Comparison of ENCODE assay signal across 8 cellular contexts in genomic region chr4:55396305-55397023, GRCh38. TPM values are rescaled to one million over a fixed set of nuclear protein-coding genes. Genes with fewer than 3 reads are reported as not detected.
A peak's percentile ranks its signal among the peaks of the same experiment; 100 is the strongest.
DNase-seq lines count a peak whose midpoint lies in the region; ATAC-seq and TF ChIP-seq lines count a peak whose summit lies in the region.

No MANE protein-coding gene starts in this region.

- H3K9ac ChIP-seq in skeletal muscle tissue (ENCODE audit: low read depth in 1 of 3, low read length in 3 of 3) = peak overlapping the region; percentile 79 to 88 (median 87)

- H3K27me3 Mint-ChIP-seq in CD8-positive, alpha-beta memory T cell = peaks cover 0 to 1% of the 10 kb centered on the region in 2 donors
- H3K27me3 Mint-ChIP-seq in brain = peaks cover 15% of the 10 kb centered on the region

- H3K4me3 Mint-ChIP-seq in CD8-positive, alpha-beta memory T cell = peak overlapping the region; percentile 88 to 100 (median 96)
- peak overlapping the region; percentile 96 to 99 (median 98) for H3K4me3 Mint-ChIP-seq in brain

- DNase-seq in CD8-positive, alpha-beta memory T cell = peak in 4 of 5 donors; percentile 5 to 58 (median 24)
- DNase-seq in T-helper 1 cell (peak in 4 of 5 donors; percentile 12 to 17 (median 14)), DMS153 (lab: John Stamatoyannopoulos, UW) (no peak)

- no peak for TF ChIP-seq CTCF in brain (conservative IDR thresholded peaks at IDR 0.05)

- H3K9me3 ChIP-seq in CD8-positive, alpha-beta memory T cell (ENCODE audit: low read length) = no peaks in the 10 kb centered on the region
- H3K9me3 ChIP-seq in iPS-18c (ENCODE audit: control insufficient read depth, insufficient read depth, low read length) = no peaks in the 10 kb centered on the region
- H3K9me3 ChIP-seq in skeletal muscle tissue (ENCODE audit: control insufficient read depth in 3 of 3, low read length in 3 of 3) = no peaks in the 10 kb centered on the region

- POLR2A ChIA-PET in CD8-positive, alpha-beta memory T cell (lab: Charles Lee) = interaction anchor here (0.7 to 3.3 kb wide), 3 partner anchors 149 to 457 kb away, joined by 3 to 21 read pairs (median 4); no protein-coding TSS in a partner anchor

- peaks cover 47 to 55% (median 52%) of the 10 kb centered on the region in 3 donors for H3K4me1 Mint-ChIP-seq in CD8-positive, alpha-beta memory T cell
- peaks cover 44% of the 10 kb centered on the region for H3K4me1 Mint-ChIP-seq in brain

- H3K27ac ChIP-seq in CD8-positive, alpha-beta memory T cell (ENCODE audit: low read depth, low read length) = peak overlapping the region; percentile 91
- peak overlapping the region; percentile 92 for H3K27ac ChIP-seq in skeletal muscle tissue (ENCODE audit: low read depth, low read length)

- ATAC-seq in GM19395 (IDR thresholded peaks at IDR 0.05; ENCODE audit: unreplicated experiment) (peak; percentile 31), HG03457 (IDR thresholded peaks at IDR 0.05; ENCODE audit: unreplicated experiment) (peak; percentile 17)

- peaks cover 42% of the 10 kb centered on the region for H3K4me1 ChIP-seq in CD8-positive, alpha-beta memory T cell (ENCODE audit: insufficient read depth, low read length)
- H3K4me1 ChIP-seq in skeletal muscle tissue (ENCODE audit: control insufficient read depth in 3 of 3, insufficient read depth in 3 of 3, low read length in 3 of 3) = peaks cover 23 to 33% (median 31%) of the 10 kb centered on the region in 3 donors

- peaks cover 8% of the 10 kb centered on the region for H3K36me3 ChIP-seq in CD8-positive, alpha-beta memory T cell (ENCODE audit: insufficient read depth, low read length)
- H3K36me3 ChIP-seq in skeletal muscle tissue (ENCODE audit: control insufficient read depth in 3 of 3, insufficient read depth in 3 of 3, low read length in 3 of 3) = no peaks in the 10 kb centered on the region

- H3K36me3 Mint-ChIP-seq in CD8-positive, alpha-beta memory T cell = peaks cover 0 to 30% (median 15%) of the 10 kb centered on the region in 3 donors
- peaks cover 28% of the 10 kb centered on the region for H3K36me3 Mint-ChIP-seq in brain

- H3K4me3 ChIP-seq in CD8-positive, alpha-beta memory T cell (ENCODE audit: low read length) = peak overlapping the region; percentile 72
- peak overlapping the region; percentile 50 for H3K4me3 ChIP-seq in iPS-18c (ENCODE audit: insufficient read depth, low read depth, low read length)
- peak overlapping the region; percentile 89 to 91 (median 89) for H3K4me3 ChIP-seq in skeletal muscle tissue (ENCODE audit: low read length in 3 of 3)

- CTCF ChIA-PET in CD8-positive, alpha-beta memory T cell (lab: Charles Lee) = interaction anchor here (1.3 to 3.6 kb wide), 5 partner anchors 9 to 153 kb away, joined by 4 to 24 read pairs (median 6); partner anchors contain the start of genes CLOCK and SRD5A3

- no peaks in the 10 kb centered on the region for H3K9me3 Mint-ChIP-seq in CD8-positive, alpha-beta memory T cell
- no peaks in the 10 kb centered on the region for H3K9me3 Mint-ChIP-seq in brain

- no peaks in the 10 kb centered on the region for H3K27me3 ChIP-seq in CD8-positive, alpha-beta memory T cell (ENCODE audit: insufficient read depth, low read length, poor library complexity, severe bottlenecking)
- H3K27me3 ChIP-seq in skeletal muscle tissue (ENCODE audit: control insufficient read depth in 3 of 3, insufficient read depth in 3 of 3, low read length in 3 of 3) = no peaks in the 10 kb centered on the region

- peak overlapping the region; percentile 81 to 98 (median 93) for H3K27ac Mint-ChIP-seq in CD8-positive, alpha-beta memory T cell
- peak overlapping the region; percentile 83 to 97 (median 91) for H3K27ac Mint-ChIP-seq in brain

RNA-seq across cellular contexts. Expression of gene TMEM165, which starts 0.7 kb away (rescaled TPM):
- total RNA-seq in CD8-positive, alpha-beta memory T cell = 10 to 100 TPM; 69.1 to 76.5 TPM
- polyA plus RNA-seq in CD8-positive, alpha-beta memory T cell = 31.1 TPM
- polyA plus RNA-seq in brain (ENCODE audit: insufficient read depth, low read depth, low replicate concordance) = 32.2 TPM
- total RNA-seq in skeletal muscle tissue = 88.7 TPM

RNA-seq across cellular contexts. Expression of gene SRD5A3, which starts 50.4 kb away (rescaled TPM):
- total RNA-seq in CD8-positive, alpha-beta memory T cell = 10 to 100 TPM; 20.3 to 23.9 TPM
- 17.4 TPM for polyA plus RNA-seq in CD8-positive, alpha-beta memory T cell
- 21.5 TPM for polyA plus RNA-seq in brain (ENCODE audit: insufficient read depth, low read depth, low replicate concordance)
- total RNA-seq in skeletal muscle tissue = 4.2 TPM
